In genomic region chr1:2383576-2383975, GRCh38 we compare ENCODE assay signal across 25 cellular contexts. TPM values are rescaled to one million over a fixed set of nuclear protein-coding genes. Genes with fewer than 3 reads are reported as not detected.
DNase-seq lines count a peak whose midpoint lies in the region; ATAC-seq and TF ChIP-seq lines count a peak whose summit lies in the region.
"Had no signal": no experiment of that assay in that cellular context is flagged by ENCODE, and none has a peak within 500 bp of the region (broad histone marks: within the 10 kb centered on the region; RNA-seq: fewer than 3 reads in every experiment).

No MANE protein-coding gene starts in this region.

- no peaks in the 10 kb centered on the region for H3K9me3 Mint-ChIP-seq in stimulated activated memory B cell treated with anti-CD40 and anti-IgM and Interleukin-4, amounts not matched to agents 10 μg/mL and 1 μg/mL and 100 μg/mL, for 72 hours
- H3K9me3 Mint-ChIP-seq in stimulated activated naive CD8-positive, alpha-beta T cell treated with anti-CD3 and anti-CD28 coated beads, Interleukin-15, amount 100 ng/mL, for 72 hours, result no peaks in the 10 kb centered on the region
- H3K9me3 Mint-ChIP-seq: effector memory CD8-positive, alpha-beta T cell had no signal

- peaks cover 43% of the 10 kb centered on the region for H3K4me1 Mint-ChIP-seq in stimulated activated memory B cell treated with anti-CD40 and anti-IgM and Interleukin-4, amounts not matched to agents 10 μg/mL and 1 μg/mL and 100 μg/mL, for 72 hours
- peaks cover 4% of the 10 kb centered on the region for H3K4me1 Mint-ChIP-seq in stimulated activated naive CD8-positive, alpha-beta T cell treated with anti-CD3 and anti-CD28 coated beads, Interleukin-15, amount 100 ng/mL, for 72 hours

- peak overlapping the region; percentile 13 for H3K27ac Mint-ChIP-seq in stimulated activated memory B cell treated with anti-CD40 and anti-IgM and Interleukin-4, amounts not matched to agents 10 μg/mL and 1 μg/mL and 100 μg/mL, for 72 hours
- no peak overlapping the region for H3K27ac Mint-ChIP-seq in stimulated activated naive CD8-positive, alpha-beta T cell treated with anti-CD3 and anti-CD28 coated beads, Interleukin-15, amount 100 ng/mL, for 72 hours

- H3K9me3 ChIP-seq in Panc1 (ENCODE audit: control insufficient read depth, insufficient read depth, low read depth, low read length) (no peaks in the 10 kb centered on the region), right lobe of liver (no peaks in the 10 kb centered on the region), upper lobe of left lung (no peaks in the 10 kb centered on the region)
- H3K9me3 ChIP-seq: esophagus muscularis mucosa, neutrophil had no signal

- TF ChIP-seq POLR2A in right lobe of liver (IDR thresholded peaks at IDR 0.05), result no peak
- TF ChIP-seq POLR2A in upper lobe of left lung (IDR thresholded peaks at IDR 0.05), result no peak

- H3K27me3 ChIP-seq in Panc1 (ENCODE audit: control insufficient read depth, insufficient read depth, low read length) (no peaks in the 10 kb centered on the region), right lobe of liver (no peaks in the 10 kb centered on the region), upper lobe of left lung (no peaks in the 10 kb centered on the region)
- H3K27me3 ChIP-seq: esophagus muscularis mucosa, hepatocyte, neutrophil had no signal

- no peaks in the 10 kb centered on the region for H3K36me3 ChIP-seq in Panc1 (ENCODE audit: control insufficient read depth, insufficient read depth, low read length)
- no peaks in the 10 kb centered on the region for H3K36me3 ChIP-seq in right lobe of liver
- peaks cover 0 to 7% (median 0%) of the 10 kb centered on the region in 4 donors for H3K36me3 ChIP-seq in upper lobe of left lung
- H3K36me3 ChIP-seq: neutrophil had no signal

- H3K27me3 Mint-ChIP-seq in stimulated activated memory B cell treated with anti-CD40 and anti-IgM and Interleukin-4, amounts not matched to agents 10 μg/mL and 1 μg/mL and 100 μg/mL, for 72 hours, result no peaks in the 10 kb centered on the region
- H3K27me3 Mint-ChIP-seq in stimulated activated naive CD8-positive, alpha-beta T cell treated with anti-CD3 and anti-CD28 coated beads, Interleukin-15, amount 100 ng/mL, for 72 hours, result no peaks in the 10 kb centered on the region
- H3K27me3 Mint-ChIP-seq: brain; effector memory CD8-positive, alpha-beta T cell had no signal

- 80% methylated on average over 1 of the region's 14 CpGs for WGBS in right lobe of liver (ENCODE audit: insufficient coverage, low coverage, low lambda C conversion rate, missing lambda C conversion rate)
- 91% methylated on average over 13 to 14 of the region's 14 CpGs for WGBS in upper lobe of left lung, 2 donors

- H3K27ac ChIP-seq in Panc1 (ENCODE audit: low read length) (no peak overlapping the region), angular gyrus (ENCODE audit: low read depth, low read length) (peak overlapping the region; percentile 84), right lobe of liver (no peak overlapping the region), upper lobe of left lung (no peak overlapping the region)
- H3K27ac ChIP-seq: esophagus muscularis mucosa, hepatocyte, HL-60, neutrophil, VCaP had no signal

- DNase-seq in Panc1 (ENCODE audit: low read depth, low spot score) (no peak), right lobe of liver (peak in 2 of 3 donors; percentile 39 to 40), upper lobe of left lung (no peak)
- DNase-seq in stimulated activated naive CD8-positive, alpha-beta T cell treated with anti-CD3 and anti-CD28 coated beads, Interleukin-15, amount 100 ng/mL, for 72 hours, result no peak
- DNase-seq: activated CD4-positive, alpha-beta T cell treated with anti-CD3 and anti-CD28 coated beads, Interleukin-2, amount 50 U/mL, for 1 hour; effector memory CD8-positive, alpha-beta T cell; foreskin melanocyte; H7; NCI-H1092; NCI-H1930; NCI-H2227 treated with DMSO at 0.1 percent for 48 hours; RPMI8226; stimulated activated CD4-positive, alpha-beta T cell treated with anti-CD3 and anti-CD28 coated beads, Interleukin-4, amount 100 ng/mL, for 1 hour; stimulated activated naive CD4-positive, alpha-beta T cell treated with Interleukin-2 at 50 U/mL for 16 hours had no signal

- no peak for ATAC-seq in Panc1
- ATAC-seq in right lobe of liver, result no peak
- ATAC-seq in stimulated activated memory B cell treated with anti-CD40 and anti-IgM and Interleukin-4, amounts not matched to agents 10 μg/mL and 1 μg/mL and 100 μg/mL, for 72 hours, result no peak
- no peak for ATAC-seq in stimulated activated naive CD8-positive, alpha-beta T cell treated with anti-CD3 and anti-CD28 coated beads, Interleukin-15, amount 100 ng/mL, for 72 hours
- ATAC-seq in HG02884 (IDR thresholded peaks at IDR 0.05; ENCODE audit: unreplicated experiment), result no peak
- no peak for ATAC-seq in upper lobe of left lung (ENCODE audit: low FRiP score in 2 of 2)
- ATAC-seq: effector memory CD8-positive, alpha-beta T cell; SK-N-SH treated with all-trans-retinoic acid at 6 μM for 48 hours had no signal

- TF ChIP-seq CTCF in Panc1 (IDR thresholded peaks at IDR 0.05), result no peak
- no peak for TF ChIP-seq CTCF in right lobe of liver (IDR thresholded peaks at IDR 0.05)
- TF ChIP-seq CTCF in upper lobe of left lung (IDR thresholded peaks at IDR 0.05), result no peak

- intact Hi-C loops in Panc1 (cut with micrococcal nuclease; ENCODE audit: unreplicated experiment) (no loop called here), right lobe of liver (cut with DNase I) (loop anchor here in 1 of 2 donors (5.0 kb wide), 1 partner anchor 186 kb away; no protein-coding TSS in a partner anchor)

- POLR2A ChIA-PET in Panc1 (lab: Charles Lee), result no interaction called here

- no peak overlapping the region for H3K4me3 Mint-ChIP-seq in stimulated activated memory B cell treated with anti-CD40 and anti-IgM and Interleukin-4, amounts not matched to agents 10 μg/mL and 1 μg/mL and 100 μg/mL, for 72 hours
- no peak overlapping the region for H3K4me3 Mint-ChIP-seq in stimulated activated naive CD8-positive, alpha-beta T cell treated with anti-CD3 and anti-CD28 coated beads, Interleukin-15, amount 100 ng/mL, for 72 hours
- H3K4me3 Mint-ChIP-seq: brain; effector memory CD8-positive, alpha-beta T cell had no signal

- TSS peak; percentile 58 for BruUV-seq in Panc1 (replicated peaks; lab: Mats Ljungman, UMichigan)

- H3K4me3 ChIP-seq in Panc1 (ENCODE audit: low read depth in 2 of 2, low read length in 2 of 2) (no peak overlapping the region), right lobe of liver (no peak overlapping the region), upper lobe of left lung (no peak overlapping the region)
- H3K4me3 ChIP-seq: esophagus muscularis mucosa, hepatocyte, lung had no signal

- CTCF ChIA-PET in Panc1 (lab: Charles Lee), result interaction anchor here (0.7 to 1.1 kb wide), 2 partner anchors 189 to 209 kb away, joined by 3 read pairs; partner anchors contain the start of gene FAAP20

- H3K36me3 Mint-ChIP-seq in stimulated activated memory B cell treated with anti-CD40 and anti-IgM and Interleukin-4, amounts not matched to agents 10 μg/mL and 1 μg/mL and 100 μg/mL, for 72 hours, result peaks cover 7% of the 10 kb centered on the region

- in situ Hi-C loops in Panc1 (cut with HindIII; ENCODE audit: low pct_unique_long_range_greater_than_20kb, low sequenced_read_pairs), result no loop called here

- no peak for TF ChIP-seq EP300 in upper lobe of left lung (IDR thresholded peaks at IDR 0.05)

- H3K4me1 ChIP-seq in Panc1 (ENCODE audit: control insufficient read depth, insufficient read depth, low read length) (peaks cover 5% of the 10 kb centered on the region; the same call in 1 of the 2 replicates), right lobe of liver (no peaks in the 10 kb centered on the region), upper lobe of left lung (peaks cover 0 to 9% (median 1%) of the 10 kb centered on the region in 4 donors)

RNA-seq across cellular contexts. Expression of gene MORN1, which starts 7.8 kb away (rescaled TPM):
- 21.3 TPM for total RNA-seq in Panc1 (2021; ENCODE audit: unreplicated experiment)
- 13.2 TPM for polyA plus RNA-seq in Panc1 (2012; ENCODE audit: insufficient read length)
- total RNA-seq in right lobe of liver, result 1 to 10 TPM; 3.1 to 7.1 (median 4.5) TPM
- 10 to 100 TPM in 4 of 6 donors, 1 to 10 TPM in 2; 8.5 to 23.4 (median 14.6) TPM for total RNA-seq in upper lobe of left lung

RNA-seq across cellular contexts. Expression of gene RER1, which starts 8.1 kb away (rescaled TPM):
- total RNA-seq in Panc1 (2021; ENCODE audit: unreplicated experiment) (235 TPM), right lobe of liver (100 to 1,000 TPM in 4 of 6 experiments, 10 to 100 TPM in 2; 76.5 to 166 (median 122) TPM), upper lobe of left lung (100 to 1,000 TPM in 2 of 6 donors, 10 to 100 TPM in 4; 48.2 to 133 (median 61.1) TPM)
- polyA plus RNA-seq in Panc1 (2012; ENCODE audit: insufficient read length), result 207 TPM

RNA-seq across cellular contexts. Expression of gene PEX10, which starts 28.8 kb away (rescaled TPM):
- total RNA-seq in Panc1 (2021; ENCODE audit: unreplicated experiment) (49.8 TPM), right lobe of liver (10 to 100 TPM in 3 of 6 experiments, 1 to 10 TPM in 3; 7.4 to 24.3 (median 10.5) TPM), upper lobe of left lung (10 to 100 TPM; 15.7 to 32.1 (median 19.9) TPM)
- 69.0 TPM for polyA plus RNA-seq in Panc1 (2012; ENCODE audit: insufficient read length)

Comparison
In these comparisons a context has a peak if more than half of its experiments do, and no peak if none do; other contexts are left out.
1. DNase-seq: peak in right lobe of liver (2 of 3); none in Panc1 (single experiment), stimulated activated naive CD8-positive, alpha-beta T cell treated with anti-CD3 and anti-CD28 coated beads, Interleukin-15, amount 100 ng/mL, for 72 hours (0 of 2) and upper lobe of left lung (0 of 2).